ENCODE assay signal across 8 cellular contexts in the genomic region with DNA sequence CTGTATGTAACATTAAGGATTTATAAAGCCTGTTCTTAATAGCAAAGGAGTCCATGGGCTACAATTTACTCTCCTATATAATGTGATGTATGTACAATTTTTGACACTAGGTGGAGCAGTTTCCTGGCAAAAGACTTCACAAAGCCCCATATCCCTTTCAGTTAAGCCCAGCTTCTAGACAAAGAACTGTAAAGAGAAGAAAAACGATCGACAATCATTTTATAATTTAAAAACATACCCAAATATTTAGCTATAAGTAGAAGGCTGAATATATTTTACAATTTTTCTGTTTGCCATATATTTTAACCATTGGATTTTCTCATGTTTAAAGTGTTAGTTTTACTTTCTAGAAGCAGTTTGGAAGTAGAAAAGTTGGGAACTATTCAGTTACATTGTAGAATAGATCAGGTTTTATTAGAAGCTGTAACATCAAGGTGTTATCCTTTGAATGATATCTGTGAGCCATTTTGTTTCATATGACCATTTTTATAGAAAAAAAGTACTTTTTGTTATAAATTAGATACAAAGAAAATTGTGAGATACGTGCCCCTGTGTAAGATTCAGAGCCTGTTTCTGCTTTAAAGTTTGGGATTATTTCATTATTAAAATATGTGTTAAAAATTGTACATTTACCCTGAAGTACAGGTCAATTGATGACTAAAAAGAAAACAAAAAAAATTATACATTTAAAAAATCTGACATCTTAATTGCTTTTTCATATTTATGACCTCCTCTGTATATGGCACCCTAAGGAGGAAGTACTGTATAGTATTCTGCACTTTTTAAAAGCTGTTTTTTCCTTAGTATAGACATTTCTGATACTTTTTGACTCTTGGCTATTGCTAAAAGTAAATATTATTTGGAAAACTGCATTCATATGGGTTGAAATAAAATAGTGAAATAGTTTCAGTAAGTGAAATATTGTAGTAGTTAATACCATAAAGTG. TPM values are rescaled to one million over a fixed set of nuclear protein-coding genes. Genes with fewer than 3 reads are reported as not detected.
DNase-seq lines count a peak whose midpoint lies in the region; ATAC-seq and TF ChIP-seq lines count a peak whose summit lies in the region.

No MANE protein-coding gene starts in this region.

- no peak overlapping the region for H3K4me3 ChIP-seq in HL-60 (replicated peaks; ENCODE audit: insufficient read depth, low read length)

- peak overlapping the region; percentile 65 for H3K4me3 Mint-ChIP-seq in activated naive CD4-positive, alpha-beta T cell treated with anti-CD3 and anti-CD28 coated beads, Interleukin-2, amount 10 ng/mL, durations not matched to agents 7 days and 5 days
- H3K4me3 Mint-ChIP-seq in activated T-helper 1 cell treated with anti-CD3 and anti-CD28 coated beads, Interleukin-12 subunit alpha, Interleukin-12 subunit beta, Interleukin-2, Interleukin-4 antibody, amounts not matched to agents 30 ng/mL and 10 ng/mL and 1 ng/mL, durations not matched to agents 14 hours and 24 hours and 36 hours: peak overlapping the region; percentile 80
- H3K4me3 Mint-ChIP-seq in osteocyte (ENCODE audit: unreplicated experiment): peak overlapping the region; percentile 51

- no peaks in the 10 kb centered on the region for H3K9me3 Mint-ChIP-seq in activated naive CD4-positive, alpha-beta T cell treated with anti-CD3 and anti-CD28 coated beads, Interleukin-2, amount 10 ng/mL, durations not matched to agents 7 days and 5 days
- no peaks in the 10 kb centered on the region for H3K9me3 Mint-ChIP-seq in activated T-helper 1 cell treated with anti-CD3 and anti-CD28 coated beads, Interleukin-12 subunit alpha, Interleukin-12 subunit beta, Interleukin-2, Interleukin-4 antibody, amounts not matched to agents 30 ng/mL and 10 ng/mL and 1 ng/mL, durations not matched to agents 14 hours and 24 hours and 36 hours
- no peaks in the 10 kb centered on the region for H3K9me3 Mint-ChIP-seq in osteocyte (ENCODE audit: unreplicated experiment)

- H3K27ac ChIP-seq in HL-60 (replicated peaks): peak overlapping the region; percentile 15; the same call in 1 of the 2 replicates

- no peaks in the 10 kb centered on the region for H3K27me3 ChIP-seq in HL-60 (ENCODE audit: insufficient read depth, poor library complexity, severe bottlenecking)

- CTCF ChIA-PET in activated naive CD4-positive, alpha-beta T cell treated with anti-CD3 and anti-CD28 coated beads, Interleukin-2, amount 10 ng/mL, durations not matched to agents 7 days and 5 days (lab: Charles Lee): interaction anchor here (0.7 to 5.6 kb wide), 20 partner anchors 10 to 282 kb away, joined by 3 to 81 read pairs (median 6); no protein-coding TSS in a partner anchor

- peaks cover 26% of the 10 kb centered on the region for H3K36me3 Mint-ChIP-seq in activated naive CD4-positive, alpha-beta T cell treated with anti-CD3 and anti-CD28 coated beads, Interleukin-2, amount 10 ng/mL, durations not matched to agents 7 days and 5 days
- H3K36me3 Mint-ChIP-seq in activated T-helper 1 cell treated with anti-CD3 and anti-CD28 coated beads, Interleukin-12 subunit alpha, Interleukin-12 subunit beta, Interleukin-2, Interleukin-4 antibody, amounts not matched to agents 30 ng/mL and 10 ng/mL and 1 ng/mL, durations not matched to agents 14 hours and 24 hours and 36 hours (ENCODE audit: low read depth): peaks cover 13% of the 10 kb centered on the region
- H3K36me3 Mint-ChIP-seq in osteocyte (ENCODE audit: unreplicated experiment): peaks cover 2% of the 10 kb centered on the region

- H3K4me1 Mint-ChIP-seq in activated naive CD4-positive, alpha-beta T cell treated with anti-CD3 and anti-CD28 coated beads, Interleukin-2, amount 10 ng/mL, durations not matched to agents 7 days and 5 days: peaks cover 70% of the 10 kb centered on the region
- H3K4me1 Mint-ChIP-seq in activated T-helper 1 cell treated with anti-CD3 and anti-CD28 coated beads, Interleukin-12 subunit alpha, Interleukin-12 subunit beta, Interleukin-2, Interleukin-4 antibody, amounts not matched to agents 30 ng/mL and 10 ng/mL and 1 ng/mL, durations not matched to agents 14 hours and 24 hours and 36 hours (ENCODE audit: low read depth): peaks cover 64% of the 10 kb centered on the region
- peaks cover 57% of the 10 kb centered on the region for H3K4me1 Mint-ChIP-seq in osteocyte (ENCODE audit: unreplicated experiment)

- intact Hi-C loops in activated T-helper 1 cell treated with anti-CD3 and anti-CD28 coated beads, Interleukin-12 subunit alpha, Interleukin-12 subunit beta, Interleukin-2, Interleukin-4 antibody, amounts not matched to agents 30 ng/mL and 10 ng/mL and 1 ng/mL, durations not matched to agents 14 hours and 24 hours and 36 hours (cut with micrococcal nuclease): loop anchor here (1.0 to 5.0 kb wide), 10 partner anchors 9 to 441 kb away; a partner anchor contains a TSS

- H3K27me3 Mint-ChIP-seq in activated naive CD4-positive, alpha-beta T cell treated with anti-CD3 and anti-CD28 coated beads, Interleukin-2, amount 10 ng/mL, durations not matched to agents 7 days and 5 days: no peaks in the 10 kb centered on the region
- no peaks in the 10 kb centered on the region for H3K27me3 Mint-ChIP-seq in activated T-helper 1 cell treated with anti-CD3 and anti-CD28 coated beads, Interleukin-12 subunit alpha, Interleukin-12 subunit beta, Interleukin-2, Interleukin-4 antibody, amounts not matched to agents 30 ng/mL and 10 ng/mL and 1 ng/mL, durations not matched to agents 14 hours and 24 hours and 36 hours (ENCODE audit: insufficient read depth)
- H3K27me3 Mint-ChIP-seq in osteocyte (ENCODE audit: unreplicated experiment): no peaks in the 10 kb centered on the region

- ATAC-seq in GM18873 (IDR thresholded peaks at IDR 0.05; ENCODE audit: low FRiP score, unreplicated experiment): no peak

- peak; percentile 37 for DNase-seq in activated naive CD4-positive, alpha-beta T cell treated with anti-CD3 and anti-CD28 coated beads, Interleukin-2, amount 10 ng/mL, durations not matched to agents 7 days and 5 days
- DNase-seq in activated naive CD4-positive, alpha-beta T cell (lab: John Stamatoyannopoulos, UW): no peak
- DNase-seq in HL-60 (ENCODE audit: low read depth in 1 of 2, low spot score in 1 of 2): peak; percentile 36 to 58
- peak; percentile 51 to 88 for DNase-seq in NCI-H524 (lab: John Stamatoyannopoulos, UW)
- peak; percentile 26 for DNase-seq in activated T-helper 1 cell treated with anti-CD3 and anti-CD28 coated beads, Interleukin-12 subunit alpha, Interleukin-12 subunit beta, Interleukin-2, Interleukin-4 antibody, amounts not matched to agents 30 ng/mL and 10 ng/mL and 1 ng/mL, durations not matched to agents 14 hours and 24 hours and 36 hours (ENCODE audit: low spot score)
- DNase-seq in germinal center (ENCODE audit: low spot score): peak; percentile 73
- no peak for DNase-seq in osteocyte (ENCODE audit: extremely low spot score, unreplicated experiment)

- peak overlapping the region; percentile 89 for H3K27ac Mint-ChIP-seq in activated naive CD4-positive, alpha-beta T cell treated with anti-CD3 and anti-CD28 coated beads, Interleukin-2, amount 10 ng/mL, durations not matched to agents 7 days and 5 days
- peak overlapping the region; percentile 93 for H3K27ac Mint-ChIP-seq in activated T-helper 1 cell treated with anti-CD3 and anti-CD28 coated beads, Interleukin-12 subunit alpha, Interleukin-12 subunit beta, Interleukin-2, Interleukin-4 antibody, amounts not matched to agents 30 ng/mL and 10 ng/mL and 1 ng/mL, durations not matched to agents 14 hours and 24 hours and 36 hours
- H3K27ac Mint-ChIP-seq in osteocyte (ENCODE audit: unreplicated experiment): peak overlapping the region; percentile 90

- TF ChIP-seq CTCF in HL-60 (IDR thresholded peaks at IDR 0.05; ENCODE audit: insufficient read depth, low read length) (peak; percentile 36), osteocyte (IDR thresholded peaks at IDR 0.05) (peak; percentile 78)

RNA-seq across cellular contexts. Expression of a gene that starts 46.3 kb away (rescaled TPM):
- 357 and 374 TPM in 2 replicates for total RNA-seq in activated T-helper 1 cell treated with anti-CD3 and anti-CD28 coated beads, Interleukin-12 subunit alpha, Interleukin-12 subunit beta, Interleukin-2, Interleukin-4 antibody, amounts not matched to agents 30 ng/mL and 10 ng/mL and 1 ng/mL, durations not matched to agents 14 hours and 24 hours and 36 hours
- 364 and 468 TPM in 2 replicates for total RNA-seq in osteocyte

RNA-seq across cellular contexts. Expression of a gene that starts 46.6 kb away (rescaled TPM):
- total RNA-seq in activated T-helper 1 cell treated with anti-CD3 and anti-CD28 coated beads, Interleukin-12 subunit alpha, Interleukin-12 subunit beta, Interleukin-2, Interleukin-4 antibody, amounts not matched to agents 30 ng/mL and 10 ng/mL and 1 ng/mL, durations not matched to agents 14 hours and 24 hours and 36 hours: 49.7 and 51.1 TPM in 2 replicates
- 19.6 TPM in 2 replicates for total RNA-seq in osteocyte

Comparison
In these comparisons a context has a peak if more than half of its experiments do, and no peak if none do; other contexts are left out.
1. DNase-seq: peak in activated naive CD4-positive, alpha-beta T cell treated with anti-CD3 and anti-CD28 coated beads, Interleukin-2, amount 10 ng/mL, durations not matched to agents 7 days and 5 days (single experiment), HL-60 (2 of 2), NCI-H524 (2 of 2), activated T-helper 1 cell treated with anti-CD3 and anti-CD28 coated beads, Interleukin-12 subunit alpha, Interleukin-12 subunit beta, Interleukin-2, Interleukin-4 antibody, amounts not matched to agents 30 ng/mL and 10 ng/mL and 1 ng/mL, durations not matched to agents 14 hours and 24 hours and 36 hours (single experiment) and germinal center (single experiment); none in activated naive CD4-positive, alpha-beta T cell (0 of 4) and osteocyte (single experiment).
2. Peak in every context shown above with its lines, with median percentiles within 50 percentile points of each other: H3K27ac Mint-ChIP-seq and H3K4me3 Mint-ChIP-seq.